In genomic region chr5:14143509-14143842, GRCh38 we compare ENCODE assay signal across 8 cellular contexts. TPM values are rescaled to one million over a fixed set of nuclear protein-coding genes. Genes with fewer than 3 reads are reported as not detected.
A peak's percentile ranks its signal among the peaks of the same experiment; 100 is the strongest.
DNase-seq lines count a peak whose midpoint lies in the region; ATAC-seq and TF ChIP-seq lines count a peak whose summit lies in the region.

No MANE protein-coding gene starts in this region.

- intact Hi-C loops in left lung (cut with DNase I), result loop anchor here in 1 of 2 donors (10.0 kb wide), 1 partner anchor 121 kb away; no protein-coding TSS in a partner anchor

- DNase-seq in HFF-Myc (ENCODE audit: extremely low read depth, low read depth), result no peak
- DNase-seq in SJSA1 (ENCODE audit: low read depth in 1 of 2, low spot score in 2 of 2), result no peak
- no peak for DNase-seq in left lung
- no peak for DNase-seq in NCI-H2107 treated with DMSO at 0.1 percent for 48 hours (lab: John Stamatoyannopoulos, UW; ENCODE audit: unreplicated experiment)
- no peak for DNase-seq in GF-D8 (lab: John Stamatoyannopoulos, UW)
- no peak for DNase-seq in globus pallidus (ENCODE audit: low spot score)
- DNase-seq in NCI-H226, result no peak

- TF ChIP-seq CTCF in HFF-Myc (IDR thresholded peaks at IDR 0.05; ENCODE audit: low read depth, low read length, missing control alignments), result no peak
- no peak for TF ChIP-seq CTCF in left lung (IDR thresholded peaks at IDR 0.05)

- no peaks in the 10 kb centered on the region for H3K27me3 ChIP-seq in SJSA1 (replicated peaks)
- H3K27me3 ChIP-seq in left lung, result peaks cover 0 to 14% of the 10 kb centered on the region in 2 donors

- H3K9me3 ChIP-seq in SJSA1 (replicated peaks), result no peaks in the 10 kb centered on the region
- no peaks in the 10 kb centered on the region for H3K9me3 ChIP-seq in left lung

- H3K27ac ChIP-seq in SJSA1 (peak overlapping the region; percentile 82; the same call in 1 of the 2 replicates), left lung (peak overlapping the region; percentile 90 to 96)

- peak overlapping the region; percentile 99 for H3K4me3 ChIP-seq in GM08714 (ENCODE audit: low read length)
- H3K4me3 ChIP-seq in HFF-Myc (replicated peaks; ENCODE audit: low read depth, low read length), result peak overlapping the region; percentile 95
- H3K4me3 ChIP-seq in SJSA1, result peak overlapping the region; percentile 97
- H3K4me3 ChIP-seq in left lung, result peak overlapping the region; percentile 87 to 88

- H3K4me1 ChIP-seq in SJSA1 (replicated peaks), result peaks cover 40% of the 10 kb centered on the region
- H3K4me1 ChIP-seq in left lung, result peaks cover 15 to 43% of the 10 kb centered on the region in 2 donors

- H3K36me3 ChIP-seq in SJSA1 (peaks cover 30% of the 10 kb centered on the region), left lung (no peaks in the 10 kb centered on the region)

- no peak for ATAC-seq in left lung

RNA-seq across cellular contexts. Expression of gene TRIO, which starts 0.3 kb away (rescaled TPM):
- 62.2 and 99.6 TPM in 2 replicates for total RNA-seq in SJSA1 (2014; rRNA removed; shearing (Covaris generic))
- total RNA-seq in left lung, result 100 to 1,000 TPM; 122 to 151 TPM
